Comparison of ENCODE assay signal across 21 cellular contexts in the genomic region with DNA sequence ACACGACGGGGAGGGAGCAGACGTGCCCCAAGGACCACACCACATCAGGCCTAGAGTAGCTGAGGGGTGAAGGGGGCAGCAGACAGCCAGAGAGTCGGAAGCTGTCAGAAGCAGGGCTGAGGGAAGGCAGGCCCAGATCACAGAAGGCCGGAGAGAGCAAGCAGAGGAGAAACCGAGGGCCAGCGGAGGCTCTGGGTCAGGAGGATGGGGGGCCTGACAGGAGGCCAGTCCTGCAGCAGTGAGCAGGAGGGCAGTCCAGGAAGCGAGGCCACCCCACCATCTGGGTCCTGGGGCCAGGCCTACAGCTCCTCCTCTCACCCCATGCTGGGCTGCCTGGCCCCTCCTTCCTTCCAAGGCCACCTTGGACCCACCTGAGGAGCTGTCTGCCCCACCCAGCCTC. TPM values are rescaled to one million over a fixed set of nuclear protein-coding genes. Genes with fewer than 3 reads are reported as not detected.
"Had no signal": no experiment of that assay in that cellular context is flagged by ENCODE, and none has a peak within 500 bp of the region (broad histone marks: within the 10 kb centered on the region; RNA-seq: fewer than 3 reads in every experiment).

No MANE protein-coding gene starts in this region.

- ATAC-seq: esophagus mucosa, left lobe of liver, natural killer cell, sciatic nerve had no signal

- H3K9me3 ChIP-seq: heart right ventricle had no signal

- H3K4me3 ChIP-seq: coronary artery, heart right ventricle had no signal

- DNase-seq: effector CD4-positive, alpha-beta T cell; heart right ventricle; hypothalamus; natural killer cell; stimulated activated CD4-positive, alpha-beta T cell treated with anti-CD3 and anti-CD28 coated beads, Interleukin-2, amount 100 ng/mL, for 24 hours; stimulated activated naive CD4-positive, alpha-beta T cell treated with Interleukin-2 at 50 U/mL for 16 hours; trophoblast cell had no signal

- FAIRE-seq: endometrium, frontal cortex, islet of Langerhans, urothelium cell line had no signal

- H3K9ac ChIP-seq: parathyroid adenoma had no signal

- H3K36me3 Mint-ChIP-seq: mesothelial cell of epicardium, natural killer cell had no signal

- H3K9me3 Mint-ChIP-seq: mesothelial cell of epicardium, natural killer cell had no signal

- H2AFZ ChIP-seq: parathyroid adenoma had no signal

- H3K79me2 ChIP-seq: parathyroid adenoma had no signal

- H3K4me3 Mint-ChIP-seq: mesothelial cell of epicardium, natural killer cell had no signal

- H3K4me1 Mint-ChIP-seq: mesothelial cell of epicardium, natural killer cell had no signal

- H3K4me1 ChIP-seq: parathyroid adenoma had no signal

- H3K27ac Mint-ChIP-seq: mesothelial cell of epicardium, natural killer cell had no signal

- H3K27ac ChIP-seq: coronary artery, heart right ventricle, parathyroid adenoma had no signal

- H3K36me3 ChIP-seq: heart right ventricle had no signal

RNA-seq across cellular contexts. Expression of a gene that starts 20.3 kb away (rescaled TPM):
- total RNA-seq: chondrocyte, dermis microvascular lymphatic vessel endothelial cell, glomerular endothelial cell, lower leg skin had no signal
